ENCODE assay signal across 10 cellular contexts in the genomic region with DNA sequence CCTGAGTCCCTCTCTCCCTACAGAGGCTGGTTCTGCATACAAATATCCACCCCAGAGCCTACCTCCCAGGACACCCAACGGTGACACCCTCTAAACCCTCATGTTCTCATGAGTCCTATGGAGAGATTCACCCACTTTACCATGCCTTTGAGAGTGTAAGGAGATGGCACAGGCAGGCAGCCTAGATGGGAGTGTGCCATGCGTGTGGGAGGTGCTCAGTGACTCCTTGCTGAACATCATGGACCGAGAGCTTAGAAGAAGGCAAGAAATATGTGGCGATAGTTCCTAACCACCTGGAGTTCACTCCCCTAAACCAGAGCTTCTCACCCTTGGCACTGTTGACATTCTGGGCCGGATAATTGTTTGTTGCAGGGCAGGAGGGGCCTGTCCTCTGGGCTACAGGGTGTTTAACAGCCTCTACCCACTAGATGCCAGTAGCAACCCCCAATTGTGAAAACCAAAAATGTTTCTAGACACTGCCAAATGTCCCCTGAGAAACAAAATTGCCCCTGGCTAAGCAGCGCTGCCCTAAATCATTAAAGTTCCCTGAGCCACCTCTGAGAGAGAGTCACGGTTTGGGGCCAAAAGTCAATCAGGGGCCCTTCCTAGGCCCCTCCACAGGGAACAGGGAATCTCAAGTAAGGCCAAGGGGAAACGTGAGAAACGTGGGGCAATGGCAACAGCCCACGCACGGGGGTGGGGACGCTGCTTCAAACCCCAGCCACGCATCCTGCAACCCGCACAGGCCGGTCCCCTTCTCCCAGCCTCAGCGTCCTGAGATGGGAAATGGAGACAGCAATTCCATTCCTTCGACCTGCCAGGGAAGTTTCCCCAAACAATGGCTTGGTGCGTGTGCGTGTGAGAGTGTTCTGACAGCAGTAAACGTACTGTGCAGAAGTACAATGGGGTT.
A peak's percentile ranks its signal among the peaks of the same experiment; 100 is the strongest.
DNase-seq lines count a peak whose midpoint lies in the region; ATAC-seq and TF ChIP-seq lines count a peak whose summit lies in the region.
"Had no signal": no experiment of that assay in that cellular context is flagged by ENCODE, and none has a peak within 500 bp of the region (broad histone marks: within the 10 kb centered on the region; RNA-seq: fewer than 3 reads in every experiment).

No MANE protein-coding gene starts in this region.

- no peaks in the 10 kb centered on the region for H3K36me3 ChIP-seq in HCT116 (ENCODE audit: control insufficient read depth in 1 of 2, insufficient read depth in 2 of 2, low read length in 2 of 2)

- no peak overlapping the region for H3K9ac ChIP-seq in HCT116 (ENCODE audit: low read length)

- CTCF ChIA-PET in HCT116 (lab: Charles Lee) = no interaction called here

- peak in 2 of 3 experiments; percentile 50 to 77 for DNase-seq in NCI-H1417 (lab: John Stamatoyannopoulos, UW)
- no peak for DNase-seq in NCI-H1417 treated with DMSO at 0.1 percent for 48 hours (lab: John Stamatoyannopoulos, UW)
- no peak for DNase-seq in HCT116 (ENCODE audit: low read depth, low spot score)
- DNase-seq in astrocyte of the cerebellum (ENCODE audit: low read depth) = no peak
- DNase-seq in occipital lobe (lab: John Stamatoyannopoulos, UW) = peak; percentile 56
- DNase-seq in activated CD8-positive, alpha-beta memory T cell treated with anti-CD3 and anti-CD28 coated beads, Interleukin-2, amount 50 U/mL, for 4 hours = no peak
- DNase-seq in SW480 (ENCODE audit: low spot score) = no peak

- no peaks in the 10 kb centered on the region for H3K9me2 ChIP-seq in HCT116 (ENCODE audit: insufficient read depth)

- intact Hi-C loops in HCT116 (cut with micrococcal nuclease) = no loop called here

- H3K27me3 ChIP-seq in HCT116 (ENCODE audit: insufficient read depth, low read length) = peaks cover 57% of the 10 kb centered on the region

- no peak overlapping the region for H3K4me2 ChIP-seq in HCT116 (ENCODE audit: low read length)

- in situ Hi-C loops in astrocyte of the cerebellum (cut with HindIII; ENCODE audit: low sequenced_read_pairs) = no loop called here

- no peaks in the 10 kb centered on the region for H4K20me1 ChIP-seq in HCT116 (ENCODE audit: insufficient read depth)

- no peak overlapping the region for H2AFZ ChIP-seq in HCT116 (ENCODE audit: low read depth, low read length, poor library complexity, severe bottlenecking)

- no peaks in the 10 kb centered on the region for H3K9me3 ChIP-seq in HCT116 (ENCODE audit: control insufficient read depth in 1 of 2, insufficient read depth in 1 of 2, low read depth in 1 of 2, low read length in 2 of 2)

- POLR2A ChIA-PET in HCT116 (lab: Charles Lee) = interaction anchor here (0.6 kb wide), 1 partner anchor 114 kb away, joined by 3 read pairs; no protein-coding TSS in a partner anchor

- no TSS peak for BruUV-seq in HCT116 (replicated peaks; lab: Mats Ljungman, UMichigan)

- no peak overlapping the region for H3K27ac ChIP-seq in HCT116 (ENCODE audit: low read depth, low read length)
- H3K27ac ChIP-seq: 22Rv1, HL-60 had no signal

- H3K79me2 ChIP-seq in HCT116 (ENCODE audit: insufficient read depth, low read length) = no peaks in the 10 kb centered on the region

- TF ChIP-seq RAD21 in HCT116 (IDR thresholded peaks at IDR 0.05; ENCODE audit: low read depth) = no peak

- RAD21 ChIA-PET in HCT116 (lab: Charles Lee; ENCODE audit: low non-redundant PET in 1 of 2, low total read pairs in 2 of 2, uncharacterized antibody in 2 of 2, unreplicated experiment in 2 of 2) = no interaction called here

- no peak for TF ChIP-seq POLR2A in HCT116 (IDR thresholded peaks at IDR 0.05; ENCODE audit: borderline replicate concordance, extremely low read depth, insufficient read depth, insufficient read length)

- ATAC-seq in HCT116 = peak; percentile 49
- ATAC-seq in HG02981 (IDR thresholded peaks at IDR 0.05; ENCODE audit: unreplicated experiment) = no peak

- TF ChIP-seq CTCF in HCT116 (IDR thresholded peaks at IDR 0.05 in 2 of 3, conservative IDR thresholded peaks at IDR 0.05 in 1 of 3; ENCODE audit: borderline replicate concordance in 1 of 3, insufficient read depth in 1 of 3, low read depth in 2 of 3, low read length in 2 of 3) (no peak), astrocyte of the cerebellum (IDR thresholded peaks at IDR 0.05; ENCODE audit: low read depth, low read length, missing control alignments) (peak; percentile 31)

- H3K4me1 ChIP-seq in HCT116 (ENCODE audit: control insufficient read depth in 1 of 2, insufficient read depth in 2 of 2, low read length in 2 of 2) = no peaks in the 10 kb centered on the region

- no peak overlapping the region for H3K4me3 ChIP-seq in HCT116 (replicated peaks in 1 of 2; ENCODE audit: low read depth in 1 of 2, low read length in 2 of 2)
- no peak overlapping the region for H3K4me3 ChIP-seq in astrocyte of the cerebellum (ENCODE audit: low read depth, low read length)

TF ChIP-seq in HCT116, 20 proteins besides CTCF, POLR2A, EP300 and RAD21:
- no peak for TF ChIP-seq FOSL1 (IDR thresholded peaks at IDR 0.05; ENCODE audit: low read depth)
- TF ChIP-seq, protein P1, sequence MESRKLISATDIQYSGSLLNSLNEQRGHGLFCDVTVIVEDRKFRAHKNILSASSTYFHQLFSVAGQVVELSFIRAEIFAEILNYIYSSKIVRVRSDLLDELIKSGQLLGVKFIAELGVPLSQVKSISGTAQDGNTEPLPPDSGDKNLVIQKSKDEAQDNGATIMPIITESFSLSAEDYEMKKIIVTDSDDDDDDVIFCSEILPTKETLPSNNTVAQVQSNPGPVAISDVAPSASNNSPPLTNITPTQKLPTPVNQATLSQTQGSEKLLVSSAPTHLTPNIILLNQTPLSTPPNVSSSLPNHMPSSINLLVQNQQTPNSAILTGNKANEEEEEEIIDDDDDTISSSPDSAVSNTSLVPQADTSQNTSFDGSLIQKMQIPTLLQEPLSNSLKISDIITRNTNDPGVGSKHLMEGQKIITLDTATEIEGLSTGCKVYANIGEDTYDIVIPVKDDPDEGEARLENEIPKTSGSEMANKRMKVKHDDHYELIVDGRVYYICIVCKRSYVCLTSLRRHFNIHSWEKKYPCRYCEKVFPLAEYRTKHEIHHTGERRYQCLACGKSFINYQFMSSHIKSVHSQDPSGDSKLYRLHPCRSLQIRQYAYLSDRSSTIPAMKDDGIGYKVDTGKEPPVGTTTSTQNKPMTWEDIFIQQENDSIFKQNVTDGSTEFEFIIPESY (IDR thresholded peaks at IDR 0.05; ENCODE audit: extremely low read depth, insufficient replicate concordance, low read length) = no peak
- TF ChIP-seq, protein P2, sequence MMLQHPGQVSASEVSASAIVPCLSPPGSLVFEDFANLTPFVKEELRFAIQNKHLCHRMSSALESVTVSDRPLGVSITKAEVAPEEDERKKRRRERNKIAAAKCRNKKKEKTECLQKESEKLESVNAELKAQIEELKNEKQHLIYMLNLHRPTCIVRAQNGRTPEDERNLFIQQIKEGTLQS (IDR thresholded peaks at IDR 0.05) = no peak
- no peak for TF ChIP-seq ZNF274 (IDR thresholded peaks at IDR 0.05; ENCODE audit: low read depth, low read length)
- TF ChIP-seq, protein P3, sequence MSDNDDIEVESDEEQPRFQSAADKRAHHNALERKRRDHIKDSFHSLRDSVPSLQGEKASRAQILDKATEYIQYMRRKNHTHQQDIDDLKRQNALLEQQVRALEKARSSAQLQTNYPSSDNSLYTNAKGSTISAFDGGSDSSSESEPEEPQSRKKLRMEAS (IDR thresholded peaks at IDR 0.05) = no peak
- no peak for TF ChIP-seq CBX3 (IDR thresholded peaks at IDR 0.05; ENCODE audit: low read depth)
- TF ChIP-seq SP1 (IDR thresholded peaks at IDR 0.05; ENCODE audit: low read depth) = no peak
- TF ChIP-seq REST (IDR thresholded peaks at IDR 0.05; ENCODE audit: low read depth) = no peak
- no peak for TF ChIP-seq ELF1 (IDR thresholded peaks at IDR 0.05; ENCODE audit: borderline replicate concordance, low read depth)
- no peak for TF ChIP-seq SIN3A (IDR thresholded peaks at IDR 0.05; ENCODE audit: low read depth)
- no peak for TF ChIP-seq ZFX (IDR thresholded peaks at IDR 0.05)
- TF ChIP-seq SRF (IDR thresholded peaks at IDR 0.05; ENCODE audit: low read depth) = no peak
- no peak for TF ChIP-seq EZH2phosphoT487 (IDR thresholded peaks at IDR 0.05; ENCODE audit: borderline replicate concordance)
- no peak for TF ChIP-seq POLR2AphosphoS5 (IDR thresholded peaks at IDR 0.05; ENCODE audit: low read depth, low read length)
- no peak for TF ChIP-seq CEBPB (IDR thresholded peaks at IDR 0.05; ENCODE audit: low read depth)

Comparison
In these comparisons a context has a peak if more than half of its experiments do, and no peak if none do; other contexts are left out.
1. DNase-seq: peak in NCI-H1417 (2 of 3) and occipital lobe (single experiment); none in NCI-H1417 treated with DMSO at 0.1 percent for 48 hours (single experiment), HCT116 (single experiment), astrocyte of the cerebellum (single experiment), activated CD8-positive, alpha-beta memory T cell treated with anti-CD3 and anti-CD28 coated beads, Interleukin-2, amount 50 U/mL, for 4 hours (single experiment) and SW480 (single experiment).